ENCODE assay signal across 1 cellular context in genomic region chr1:3491291-3492246, GRCh38.
A peak's percentile ranks its signal among the peaks of the same experiment; 100 is the strongest.
TF ChIP-seq lines count a peak whose summit lies in the region.

No MANE protein-coding gene starts in this region.

TF ChIP-seq in HEK293, 187 proteins besides CTCF, POLR2A, EP300 and RAD21 (continued from another document):
- 0 out of 2 replicates have a peak, but pooled peaks have one; percentile 46 for TF ChIP-seq ZBTB10 (tag by site-specific recombination; IDR thresholded peaks at IDR 0.05)
- TF ChIP-seq KLF1 (tag by site-specific recombination; IDR thresholded peaks at IDR 0.05) = peak; percentile 48
- no peak for TF ChIP-seq ZBTB21 (tag by site-specific recombination; IDR thresholded peaks at IDR 0.05)
- TF ChIP-seq SCRT2 (tag by site-specific recombination; IDR thresholded peaks at IDR 0.05) = peak; percentile 65
- TF ChIP-seq SP2 (tag by site-specific recombination; IDR thresholded peaks at IDR 0.05) = peak; percentile 38; the same call in 1 of the 2 replicates
- no peak for TF ChIP-seq ZBTB17 (tag by site-specific recombination; IDR thresholded peaks at IDR 0.05)
- TF ChIP-seq MYNN (tag by site-specific recombination; IDR thresholded peaks at IDR 0.05; ENCODE audit: borderline replicate concordance) = no peak
- no peak for TF ChIP-seq ZNF354C (tag by site-specific recombination; IDR thresholded peaks at IDR 0.05; ENCODE audit: borderline replicate concordance, low read depth)
- no peak for TF ChIP-seq ZNF776 (tag by site-specific recombination; IDR thresholded peaks at IDR 0.05; ENCODE audit: borderline replicate concordance)
- TF ChIP-seq KLF8 (tag by site-specific recombination; IDR thresholded peaks at IDR 0.05) = peak; percentile 68
- TF ChIP-seq ZNF2 (tag by site-specific recombination; IDR thresholded peaks at IDR 0.05) = no peak
- peak; percentile 85 for TF ChIP-seq HIC1 (tag by site-specific recombination; IDR thresholded peaks at IDR 0.05)
- no peak for TF ChIP-seq MZF1 (tag by site-specific recombination; IDR thresholded peaks at IDR 0.05; ENCODE audit: borderline replicate concordance)
- 0 out of 2 replicates have a peak, but pooled peaks have one; percentile 9 for TF ChIP-seq ZNF121 (tag by site-specific recombination; IDR thresholded peaks at IDR 0.05)
- peak; percentile 84 for TF ChIP-seq ZNF335 (tag by site-specific recombination; conservative IDR thresholded peaks at IDR 0.05)
- TF ChIP-seq SCRT1 (tag by site-specific recombination; IDR thresholded peaks at IDR 0.05; ENCODE audit: borderline replicate concordance) = 0 out of 2 replicates have a peak, but pooled peaks have one; percentile 22
